ENCODE assay signal across 1 cellular context in the genomic region with DNA sequence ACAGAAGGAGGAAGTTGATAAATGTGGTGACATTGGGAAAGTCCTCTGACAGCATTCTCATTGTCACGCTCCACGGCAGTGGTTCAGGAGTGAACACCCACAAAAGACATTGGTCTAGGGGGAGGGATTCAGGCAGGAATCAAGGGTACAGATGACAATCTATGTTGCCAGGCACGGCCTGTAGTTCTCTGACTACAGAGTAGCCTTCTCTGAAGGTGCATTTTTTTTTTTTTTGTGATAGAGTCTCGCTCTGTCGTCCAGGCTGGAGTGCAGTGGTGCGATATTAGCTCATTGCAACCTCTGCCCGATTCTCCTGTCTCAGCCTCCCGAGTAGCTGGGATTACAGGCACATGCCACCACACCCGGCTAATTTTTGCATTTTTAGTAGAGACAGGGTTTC.
TF ChIP-seq lines count a peak whose summit lies in the region.

No MANE protein-coding gene starts in this region.

TF ChIP-seq in K562, 482 proteins besides CTCF, POLR2A, EP300 and RAD21 (continued from another document and continues in another):
- TF ChIP-seq, protein P1, sequence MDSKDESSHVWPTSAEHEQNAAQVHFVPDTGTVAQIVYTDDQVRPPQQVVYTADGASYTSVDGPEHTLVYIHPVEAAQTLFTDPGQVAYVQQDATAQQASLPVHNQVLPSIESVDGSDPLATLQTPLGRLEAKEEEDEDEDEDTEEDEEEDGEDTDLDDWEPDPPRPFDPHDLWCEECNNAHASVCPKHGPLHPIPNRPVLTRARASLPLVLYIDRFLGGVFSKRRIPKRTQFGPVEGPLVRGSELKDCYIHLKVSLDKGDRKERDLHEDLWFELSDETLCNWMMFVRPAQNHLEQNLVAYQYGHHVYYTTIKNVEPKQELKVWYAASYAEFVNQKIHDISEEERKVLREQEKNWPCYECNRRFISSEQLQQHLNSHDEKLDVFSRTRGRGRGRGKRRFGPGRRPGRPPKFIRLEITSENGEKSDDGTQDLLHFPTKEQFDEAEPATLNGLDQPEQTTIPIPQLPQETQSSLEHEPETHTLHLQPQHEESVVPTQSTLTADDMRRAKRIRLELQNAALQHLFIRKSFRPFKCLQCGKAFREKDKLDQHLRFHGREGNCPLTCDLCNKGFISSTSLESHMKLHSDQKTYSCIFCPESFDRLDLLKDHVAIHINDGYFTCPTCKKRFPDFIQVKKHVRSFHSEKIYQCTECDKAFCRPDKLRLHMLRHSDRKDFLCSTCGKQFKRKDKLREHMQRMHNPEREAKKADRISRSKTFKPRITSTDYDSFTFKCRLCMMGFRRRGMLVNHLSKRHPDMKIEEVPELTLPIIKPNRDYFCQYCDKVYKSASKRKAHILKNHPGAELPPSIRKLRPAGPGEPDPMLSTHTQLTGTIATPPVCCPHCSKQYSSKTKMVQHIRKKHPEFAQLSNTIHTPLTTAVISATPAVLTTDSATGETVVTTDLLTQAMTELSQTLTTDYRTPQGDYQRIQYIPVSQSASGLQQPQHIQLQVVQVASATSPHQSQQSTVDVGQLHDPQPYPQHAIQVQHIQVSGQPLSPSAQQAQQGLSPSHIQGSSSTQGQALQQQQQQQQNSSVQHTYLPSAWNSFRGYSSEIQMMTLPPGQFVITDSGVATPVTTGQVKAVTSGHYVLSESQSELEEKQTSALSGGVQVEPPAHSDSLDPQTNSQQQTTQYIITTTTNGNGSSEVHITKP (IDR thresholded peaks at IDR 0.05; ENCODE audit: partially characterized antibody), result peak; percentile 37
- TF ChIP-seq, protein P2, sequence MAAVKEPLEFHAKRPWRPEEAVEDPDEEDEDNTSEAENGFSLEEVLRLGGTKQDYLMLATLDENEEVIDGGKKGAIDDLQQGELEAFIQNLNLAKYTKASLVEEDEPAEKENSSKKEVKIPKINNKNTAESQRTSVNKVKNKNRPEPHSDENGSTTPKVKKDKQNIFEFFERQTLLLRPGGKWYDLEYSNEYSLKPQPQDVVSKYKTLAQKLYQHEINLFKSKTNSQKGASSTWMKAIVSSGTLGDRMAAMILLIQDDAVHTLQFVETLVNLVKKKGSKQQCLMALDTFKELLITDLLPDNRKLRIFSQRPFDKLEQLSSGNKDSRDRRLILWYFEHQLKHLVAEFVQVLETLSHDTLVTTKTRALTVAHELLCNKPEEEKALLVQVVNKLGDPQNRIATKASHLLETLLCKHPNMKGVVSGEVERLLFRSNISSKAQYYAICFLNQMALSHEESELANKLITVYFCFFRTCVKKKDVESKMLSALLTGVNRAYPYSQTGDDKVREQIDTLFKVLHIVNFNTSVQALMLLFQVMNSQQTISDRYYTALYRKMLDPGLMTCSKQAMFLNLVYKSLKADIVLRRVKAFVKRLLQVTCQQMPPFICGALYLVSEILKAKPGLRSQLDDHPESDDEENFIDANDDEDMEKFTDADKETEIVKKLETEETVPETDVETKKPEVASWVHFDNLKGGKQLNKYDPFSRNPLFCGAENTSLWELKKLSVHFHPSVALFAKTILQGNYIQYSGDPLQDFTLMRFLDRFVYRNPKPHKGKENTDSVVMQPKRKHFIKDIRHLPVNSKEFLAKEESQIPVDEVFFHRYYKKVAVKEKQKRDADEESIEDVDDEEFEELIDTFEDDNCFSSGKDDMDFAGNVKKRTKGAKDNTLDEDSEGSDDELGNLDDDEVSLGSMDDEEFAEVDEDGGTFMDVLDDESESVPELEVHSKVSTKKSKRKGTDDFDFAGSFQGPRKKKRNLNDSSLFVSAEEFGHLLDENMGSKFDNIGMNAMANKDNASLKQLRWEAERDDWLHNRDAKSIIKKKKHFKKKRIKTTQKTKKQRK (IDR thresholded peaks at IDR 0.05; ENCODE audit: borderline replicate concordance, low read depth, low read length), result no peak
- TF ChIP-seq L3MBTL2 (IDR thresholded peaks at IDR 0.05) (peak; percentile 61; the same call in 1 of the 2 replicates), ZNF77 (CRISPR knock-in tag; IDR thresholded peaks at IDR 0.05) (no peak), ZNF175 (CRISPR knock-in tag; IDR thresholded peaks at IDR 0.05; ENCODE audit: low read depth) (0 out of 2 replicates have a peak, but pooled peaks have one; percentile 60), ZNF780A (CRISPR knock-in tag; IDR thresholded peaks at IDR 0.05) (no peak), CBFA2T3 (IDR thresholded peaks at IDR 0.05) (peak; percentile 84), BRD9 (IDR thresholded peaks at IDR 0.05; ENCODE audit: low read depth, partially characterized antibody) (peak; percentile 54), WHSC1 (IDR thresholded peaks at IDR 0.05; ENCODE audit: low read length) (no peak), KLF16 (IDR thresholded peaks at IDR 0.05) (peak; percentile 26; the same call in 1 of the 2 replicates), CC2D1A (IDR thresholded peaks at IDR 0.05) (peak; percentile 54; the same call in 1 of the 2 replicates), HMG20A (CRISPR knock-in tag; conservative IDR thresholded peaks at IDR 0.05) (no peak), BDP1 (IDR thresholded peaks at IDR 0.05; ENCODE audit: insufficient read depth, insufficient read length) (no peak), ZC3H8 (IDR thresholded peaks at IDR 0.05) (no peak), ZNF165 (CRISPR knock-in tag; IDR thresholded peaks at IDR 0.05; ENCODE audit: borderline replicate concordance) (no peak)
- TF ChIP-seq, protein P3, sequence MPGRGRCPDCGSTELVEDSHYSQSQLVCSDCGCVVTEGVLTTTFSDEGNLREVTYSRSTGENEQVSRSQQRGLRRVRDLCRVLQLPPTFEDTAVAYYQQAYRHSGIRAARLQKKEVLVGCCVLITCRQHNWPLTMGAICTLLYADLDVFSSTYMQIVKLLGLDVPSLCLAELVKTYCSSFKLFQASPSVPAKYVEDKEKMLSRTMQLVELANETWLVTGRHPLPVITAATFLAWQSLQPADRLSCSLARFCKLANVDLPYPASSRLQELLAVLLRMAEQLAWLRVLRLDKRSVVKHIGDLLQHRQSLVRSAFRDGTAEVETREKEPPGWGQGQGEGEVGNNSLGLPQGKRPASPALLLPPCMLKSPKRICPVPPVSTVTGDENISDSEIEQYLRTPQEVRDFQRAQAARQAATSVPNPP (IDR thresholded peaks at IDR 0.05; ENCODE audit: borderline replicate concordance, insufficient read depth, insufficient read length), result no peak
- TF ChIP-seq, protein P4, sequence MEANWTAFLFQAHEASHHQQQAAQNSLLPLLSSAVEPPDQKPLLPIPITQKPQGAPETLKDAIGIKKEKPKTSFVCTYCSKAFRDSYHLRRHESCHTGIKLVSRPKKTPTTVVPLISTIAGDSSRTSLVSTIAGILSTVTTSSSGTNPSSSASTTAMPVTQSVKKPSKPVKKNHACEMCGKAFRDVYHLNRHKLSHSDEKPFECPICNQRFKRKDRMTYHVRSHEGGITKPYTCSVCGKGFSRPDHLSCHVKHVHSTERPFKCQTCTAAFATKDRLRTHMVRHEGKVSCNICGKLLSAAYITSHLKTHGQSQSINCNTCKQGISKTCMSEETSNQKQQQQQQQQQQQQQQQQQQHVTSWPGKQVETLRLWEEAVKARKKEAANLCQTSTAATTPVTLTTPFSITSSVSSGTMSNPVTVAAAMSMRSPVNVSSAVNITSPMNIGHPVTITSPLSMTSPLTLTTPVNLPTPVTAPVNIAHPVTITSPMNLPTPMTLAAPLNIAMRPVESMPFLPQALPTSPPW (CRISPR knock-in tag; IDR thresholded peaks at IDR 0.05), result peak; percentile 70
- TF ChIP-seq, protein P5, sequence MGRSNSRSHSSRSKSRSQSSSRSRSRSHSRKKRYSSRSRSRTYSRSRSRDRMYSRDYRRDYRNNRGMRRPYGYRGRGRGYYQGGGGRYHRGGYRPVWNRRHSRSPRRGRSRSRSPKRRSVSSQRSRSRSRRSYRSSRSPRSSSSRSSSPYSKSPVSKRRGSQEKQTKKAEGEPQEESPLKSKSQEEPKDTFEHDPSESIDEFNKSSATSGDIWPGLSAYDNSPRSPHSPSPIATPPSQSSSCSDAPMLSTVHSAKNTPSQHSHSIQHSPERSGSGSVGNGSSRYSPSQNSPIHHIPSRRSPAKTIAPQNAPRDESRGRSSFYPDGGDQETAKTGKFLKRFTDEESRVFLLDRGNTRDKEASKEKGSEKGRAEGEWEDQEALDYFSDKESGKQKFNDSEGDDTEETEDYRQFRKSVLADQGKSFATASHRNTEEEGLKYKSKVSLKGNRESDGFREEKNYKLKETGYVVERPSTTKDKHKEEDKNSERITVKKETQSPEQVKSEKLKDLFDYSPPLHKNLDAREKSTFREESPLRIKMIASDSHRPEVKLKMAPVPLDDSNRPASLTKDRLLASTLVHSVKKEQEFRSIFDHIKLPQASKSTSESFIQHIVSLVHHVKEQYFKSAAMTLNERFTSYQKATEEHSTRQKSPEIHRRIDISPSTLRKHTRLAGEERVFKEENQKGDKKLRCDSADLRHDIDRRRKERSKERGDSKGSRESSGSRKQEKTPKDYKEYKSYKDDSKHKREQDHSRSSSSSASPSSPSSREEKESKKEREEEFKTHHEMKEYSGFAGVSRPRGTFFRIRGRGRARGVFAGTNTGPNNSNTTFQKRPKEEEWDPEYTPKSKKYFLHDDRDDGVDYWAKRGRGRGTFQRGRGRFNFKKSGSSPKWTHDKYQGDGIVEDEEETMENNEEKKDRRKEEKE (IDR thresholded peaks at IDR 0.05; ENCODE audit: borderline replicate concordance in 1 of 2, control insufficient read depth in 1 of 2, low read depth in 2 of 2, low read length in 1 of 2), result no peak
- TF ChIP-seq, protein P6, sequence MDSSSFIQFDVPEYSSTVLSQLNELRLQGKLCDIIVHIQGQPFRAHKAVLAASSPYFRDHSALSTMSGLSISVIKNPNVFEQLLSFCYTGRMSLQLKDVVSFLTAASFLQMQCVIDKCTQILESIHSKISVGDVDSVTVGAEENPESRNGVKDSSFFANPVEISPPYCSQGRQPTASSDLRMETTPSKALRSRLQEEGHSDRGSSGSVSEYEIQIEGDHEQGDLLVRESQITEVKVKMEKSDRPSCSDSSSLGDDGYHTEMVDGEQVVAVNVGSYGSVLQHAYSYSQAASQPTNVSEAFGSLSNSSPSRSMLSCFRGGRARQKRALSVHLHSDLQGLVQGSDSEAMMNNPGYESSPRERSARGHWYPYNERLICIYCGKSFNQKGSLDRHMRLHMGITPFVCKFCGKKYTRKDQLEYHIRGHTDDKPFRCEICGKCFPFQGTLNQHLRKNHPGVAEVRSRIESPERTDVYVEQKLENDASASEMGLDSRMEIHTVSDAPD (CRISPR knock-in tag; IDR thresholded peaks at IDR 0.05), result no peak
- TF ChIP-seq, protein P7, sequence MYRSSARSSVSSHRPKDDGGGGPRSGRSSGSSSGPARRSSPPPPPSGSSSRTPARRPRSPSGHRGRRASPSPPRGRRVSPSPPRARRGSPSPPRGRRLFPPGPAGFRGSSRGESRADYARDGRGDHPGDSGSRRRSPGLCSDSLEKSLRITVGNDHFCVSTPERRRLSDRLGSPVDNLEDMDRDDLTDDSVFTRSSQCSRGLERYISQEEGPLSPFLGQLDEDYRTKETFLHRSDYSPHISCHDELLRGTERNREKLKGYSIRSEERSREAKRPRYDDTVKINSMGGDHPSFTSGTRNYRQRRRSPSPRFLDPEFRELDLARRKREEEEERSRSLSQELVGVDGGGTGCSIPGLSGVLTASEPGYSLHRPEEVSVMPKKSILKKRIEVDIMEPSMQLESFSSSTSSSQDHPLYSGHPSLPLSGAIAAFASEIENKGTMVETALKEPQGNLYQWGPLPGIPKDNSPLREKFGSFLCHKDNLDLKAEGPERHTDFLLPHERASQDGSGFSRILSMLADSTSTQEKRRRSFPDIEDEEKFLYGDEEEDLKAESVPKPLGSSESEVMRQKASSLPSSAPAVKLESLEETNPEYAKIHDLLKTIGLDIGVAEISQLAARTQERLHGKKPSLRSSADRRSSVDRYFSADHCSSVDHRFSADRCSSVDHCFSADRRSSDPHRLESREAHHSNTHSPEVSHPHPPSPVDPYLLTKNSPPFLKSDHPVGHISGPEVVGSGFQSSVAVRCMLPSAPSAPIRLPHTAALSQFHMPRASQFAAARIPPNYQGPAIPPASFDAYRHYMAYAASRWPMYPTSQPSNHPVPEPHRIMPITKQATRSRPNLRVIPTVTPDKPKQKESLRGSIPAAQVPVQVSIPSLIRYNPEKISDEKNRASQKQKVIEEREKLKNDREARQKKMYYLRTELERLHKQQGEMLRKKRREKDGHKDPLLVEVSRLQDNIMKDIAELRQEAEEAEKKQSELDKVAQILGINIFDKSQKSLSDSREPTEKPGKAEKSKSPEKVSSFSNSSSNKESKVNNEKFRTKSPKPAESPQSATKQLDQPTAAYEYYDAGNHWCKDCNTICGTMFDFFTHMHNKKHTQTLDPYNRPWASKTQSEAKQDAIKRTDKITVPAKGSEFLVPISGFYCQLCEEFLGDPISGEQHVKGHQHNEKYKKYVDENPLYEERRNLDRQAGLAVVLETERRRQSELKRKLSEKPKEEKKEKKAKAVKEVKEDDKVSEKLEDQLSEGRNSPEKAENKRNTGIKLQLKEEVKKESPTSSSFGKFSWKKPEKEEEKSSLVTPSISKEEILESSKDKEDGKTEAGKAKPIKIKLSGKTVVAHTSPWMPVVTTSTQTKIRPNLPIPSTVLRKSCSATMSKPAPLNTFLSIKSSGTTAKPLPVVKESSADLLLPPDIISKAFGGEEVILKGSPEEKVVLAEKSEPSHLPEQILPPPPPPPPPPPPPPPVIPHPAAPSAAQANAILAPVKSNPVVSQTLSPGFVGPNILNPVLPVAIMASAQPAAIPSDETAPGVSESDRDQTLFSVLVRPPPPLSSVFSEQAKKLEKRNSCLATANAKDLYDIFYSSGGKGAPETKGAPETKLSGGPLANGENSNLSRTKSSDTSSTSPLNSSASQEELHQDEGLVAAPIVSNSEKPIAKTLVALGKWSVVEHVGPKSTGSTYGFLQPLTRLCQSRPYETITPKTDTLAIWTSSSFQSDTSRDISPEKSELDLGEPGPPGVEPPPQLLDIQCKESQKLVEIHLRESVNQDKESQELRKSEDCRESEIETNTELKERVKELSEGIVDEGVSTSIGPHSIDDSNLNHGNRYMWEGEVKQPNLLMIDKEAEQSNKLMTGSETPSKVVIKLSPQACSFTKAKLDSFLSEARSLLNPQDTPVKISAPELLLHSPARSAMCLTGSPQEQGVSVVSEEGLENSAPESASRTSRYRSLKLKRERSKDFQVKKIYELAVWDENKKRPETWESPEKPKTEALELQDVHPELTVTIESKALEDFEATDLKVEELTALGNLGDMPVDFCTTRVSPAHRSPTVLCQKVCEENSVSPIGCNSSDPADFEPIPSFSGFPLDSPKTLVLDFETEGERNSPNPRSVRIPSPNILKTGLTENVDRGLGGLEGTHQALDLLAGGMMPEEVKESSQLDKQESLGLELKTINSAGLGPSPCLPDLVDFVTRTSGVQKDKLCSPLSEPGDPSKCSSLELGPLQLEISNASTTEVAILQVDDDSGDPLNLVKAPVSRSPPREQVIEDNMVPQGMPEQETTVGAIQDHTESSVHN (IDR thresholded peaks at IDR 0.05; ENCODE audit: borderline replicate concordance in 1 of 2, low read depth in 1 of 2), result peak in 1 of 2 experiments; percentile 59; a peak in 1 of 4 replicates
